9 cellular contexts compared by ENCODE assay signal in genomic region chr6:116695398-116695797, GRCh38. TPM values are rescaled to one million over a fixed set of nuclear protein-coding genes. Genes with fewer than 3 reads are reported as not detected.
DNase-seq lines count a peak whose midpoint lies in the region; ATAC-seq, FAIRE-seq and TF ChIP-seq lines count a peak whose summit lies in the region.
"Had no signal": no experiment of that assay in that cellular context is flagged by ENCODE, and none has a peak within 500 bp of the region (broad histone marks: within the 10 kb centered on the region; RNA-seq: fewer than 3 reads in every experiment).

No MANE protein-coding gene starts in this region.

- no peak for DNase-seq in activated CD4-positive, alpha-beta T cell treated with anti-CD3 and anti-CD28 coated beads, Interleukin-2, amount 10 ng/mL, durations not matched to agents 7 days and 5 days
- DNase-seq in activated CD4-positive, alpha-beta T cell treated with anti-CD3 and anti-CD28 coated beads, Interleukin-2, amount 50 U/mL, for 48 hours = no peak
- DNase-seq in spleen (no peak), frontal cortex (ENCODE audit: low spot score in 2 of 2) (no peak), UCSD-AML1 (lab: John Stamatoyannopoulos, UW; ENCODE audit: unreplicated experiment) (no peak)
- DNase-seq: stimulated activated CD8-positive, alpha-beta memory T cell treated with anti-CD3 and anti-CD28 coated beads, Interleukin-4, amount 100 ng/mL, for 48 hours had no signal

- intact Hi-C loops in spleen (cut with DNase I; ENCODE audit: low total_unique reads) = no loop called here

- H3K9me3 Mint-ChIP-seq in activated CD4-positive, alpha-beta T cell treated with anti-CD3 and anti-CD28 coated beads, Interleukin-2, amount 10 ng/mL, durations not matched to agents 7 days and 5 days = peaks cover 2% of the 10 kb centered on the region

- peaks cover 0 to 54% (median 28%) of the 10 kb centered on the region in 6 donors for H3K36me3 ChIP-seq in spleen

- ATAC-seq in HG02571 (IDR thresholded peaks at IDR 0.05; ENCODE audit: unreplicated experiment) (peak; percentile 87), HG03575 (IDR thresholded peaks at IDR 0.05; ENCODE audit: extremely low read depth, insufficient number of reproducible peaks, low FRiP score, unreplicated experiment) (peak; percentile 87), SK-N-SH treated with all-trans-retinoic acid at 6 μM for 48 hours (no peak)

- no peaks in the 10 kb centered on the region for H3K9me3 ChIP-seq in spleen

- H3K36me3 Mint-ChIP-seq in activated CD4-positive, alpha-beta T cell treated with anti-CD3 and anti-CD28 coated beads, Interleukin-2, amount 10 ng/mL, durations not matched to agents 7 days and 5 days (ENCODE audit: low read depth) = peaks cover 46% of the 10 kb centered on the region

- H3K27me3 Mint-ChIP-seq in activated CD4-positive, alpha-beta T cell treated with anti-CD3 and anti-CD28 coated beads, Interleukin-2, amount 10 ng/mL, durations not matched to agents 7 days and 5 days = no peaks in the 10 kb centered on the region

- CTCF ChIA-PET in activated CD4-positive, alpha-beta T cell treated with anti-CD3 and anti-CD28 coated beads, Interleukin-2, amount 10 ng/mL, durations not matched to agents 7 days and 5 days (lab: Charles Lee) = no interaction called here

- H3K4me1 Mint-ChIP-seq in activated CD4-positive, alpha-beta T cell treated with anti-CD3 and anti-CD28 coated beads, Interleukin-2, amount 10 ng/mL, durations not matched to agents 7 days and 5 days = peaks cover 35% of the 10 kb centered on the region

- no peak for FAIRE-seq in frontal cortex (lab: Jason Lieb, UNC)

- H3K4me1 ChIP-seq in spleen = peaks cover 10 to 38% (median 20%) of the 10 kb centered on the region in 6 donors

- H3K27ac ChIP-seq in spleen = peak overlapping the region in 6 of 8 donors; percentile 2 to 56 (median 16)

- POLR2A ChIA-PET in activated CD4-positive, alpha-beta T cell treated with anti-CD3 and anti-CD28 coated beads, Interleukin-2, amount 10 ng/mL, durations not matched to agents 7 days and 5 days (lab: Charles Lee) = no interaction called here

- TF ChIP-seq POLR2A in spleen (IDR thresholded peaks at IDR 0.05) = no peak

- H3K27me3 ChIP-seq in spleen (replicated peaks in 1 of 7) = no peaks in the 10 kb centered on the region

- H3K27ac Mint-ChIP-seq in activated CD4-positive, alpha-beta T cell treated with anti-CD3 and anti-CD28 coated beads, Interleukin-2, amount 10 ng/mL, durations not matched to agents 7 days and 5 days = peak overlapping the region; percentile 73

- no peak for TF ChIP-seq CTCF in spleen (IDR thresholded peaks at IDR 0.05 in 8 of 11, conservative IDR thresholded peaks at IDR 0.05 in 3 of 11)

- WGBS in spleen, 5 donors = 66 to 82% (median 70%) methylated on average over 2 of the region's 2 CpGs

- no peak overlapping the region for H3K4me3 ChIP-seq in spleen

- H3K4me3 Mint-ChIP-seq in activated CD4-positive, alpha-beta T cell treated with anti-CD3 and anti-CD28 coated beads, Interleukin-2, amount 10 ng/mL, durations not matched to agents 7 days and 5 days = peak overlapping the region; percentile 39

TF ChIP-seq in SK-N-SH treated with all-trans-retinoic acid at 6 μM for 48 hours, 23 proteins besides CTCF, POLR2A, EP300 and RAD21:
- no peak for TF ChIP-seq ZNF8 (CRISPR knock-in tag; IDR thresholded peaks at IDR 0.05)
- TF ChIP-seq ZC3H10 (CRISPR knock-in tag; IDR thresholded peaks at IDR 0.05) = no peak
- TF ChIP-seq ZNF565 (CRISPR knock-in tag; conservative IDR thresholded peaks at IDR 0.05; ENCODE audit: low read depth) = no peak
- TF ChIP-seq BACH2 (CRISPR knock-in tag; IDR thresholded peaks at IDR 0.05; ENCODE audit: borderline replicate concordance) = no peak
- TF ChIP-seq PATZ1 (CRISPR knock-in tag; IDR thresholded peaks at IDR 0.05; ENCODE audit: borderline replicate concordance) = no peak
- no peak for TF ChIP-seq GLIS3 (CRISPR knock-in tag; IDR thresholded peaks at IDR 0.05)
- no peak for TF ChIP-seq TCF4 (CRISPR knock-in tag; IDR thresholded peaks at IDR 0.05; ENCODE audit: borderline replicate concordance)

RNA-seq across cellular contexts. Expression of gene KPNA5, which starts 14.4 kb away (rescaled TPM):
- total RNA-seq in activated CD4-positive, alpha-beta T cell treated with anti-CD3 and anti-CD28 coated beads, Interleukin-2, amount 10 ng/mL, durations not matched to agents 7 days and 5 days = 10 to 100 TPM; 10.1 to 14.1 TPM
- total RNA-seq in spleen (10 to 100 TPM; 11.7 to 29.6 (median 21.4) TPM), frontal cortex (52.6 TPM)
- polyA plus RNA-seq in spleen = 1 to 10 TPM; 3.0 to 4.2 (median 3.9) TPM

RNA-seq across cellular contexts. Expression of gene ZUP1, which starts 26.8 kb away (rescaled TPM):
- total RNA-seq in activated CD4-positive, alpha-beta T cell treated with anti-CD3 and anti-CD28 coated beads, Interleukin-2, amount 10 ng/mL, durations not matched to agents 7 days and 5 days = 10 to 100 TPM; 15.8 to 18.6 TPM
- total RNA-seq in spleen = 10 to 100 TPM; 12.8 to 17.5 (median 14.6) TPM
- polyA plus RNA-seq in spleen = 10 to 100 TPM; 11.6 to 19.6 (median 11.8) TPM
- total RNA-seq in frontal cortex = 46.9 TPM
